In genomic region chr9:1222511-1222910, GRCh38 we compare ENCODE assay signal across 18 cellular contexts.
"Had no signal": no experiment of that assay in that cellular context is flagged by ENCODE, and none has a peak within 500 bp of the region (broad histone marks: within the 10 kb centered on the region; RNA-seq: fewer than 3 reads in every experiment).

No MANE protein-coding gene starts in this region.

- H3K27ac ChIP-seq: cardiac muscle cell, spleen had no signal

- H3K36me3 Mint-ChIP-seq: activated CD4-positive, alpha-beta memory T cell treated with anti-CD3 and anti-CD28 coated beads for 36 hours; activated naive CD8-positive, alpha-beta T cell treated with anti-CD3 and anti-CD28 coated beads, Interleukin-2, amount 10 ng/mL, durations not matched to agents 7 days and 5 days; natural killer cell; type B pancreatic cell had no signal

- H3K4me1 Mint-ChIP-seq: activated naive CD8-positive, alpha-beta T cell treated with anti-CD3 and anti-CD28 coated beads, Interleukin-2, amount 10 ng/mL, durations not matched to agents 7 days and 5 days; natural killer cell had no signal

- H3K4me3 ChIP-seq: cardiac muscle cell, spleen had no signal

- ATAC-seq: left lobe of liver, natural killer cell, right cardiac atrium had no signal

- H3K27me3 Mint-ChIP-seq: activated CD4-positive, alpha-beta memory T cell treated with anti-CD3 and anti-CD28 coated beads for 36 hours; activated naive CD8-positive, alpha-beta T cell treated with anti-CD3 and anti-CD28 coated beads, Interleukin-2, amount 10 ng/mL, durations not matched to agents 7 days and 5 days; type B pancreatic cell had no signal

- H3K27me3 ChIP-seq: cardiac muscle cell, spleen had no signal

- H3K4me3 Mint-ChIP-seq: activated CD4-positive, alpha-beta memory T cell treated with anti-CD3 and anti-CD28 coated beads for 36 hours; activated naive CD8-positive, alpha-beta T cell treated with anti-CD3 and anti-CD28 coated beads, Interleukin-2, amount 10 ng/mL, durations not matched to agents 7 days and 5 days; natural killer cell; type B pancreatic cell had no signal

- DNase-seq: activated CD4-positive, alpha-beta memory T cell treated with anti-CD3 and anti-CD28 coated beads for 36 hours; activated CD4-positive, CD25-positive, alpha-beta regulatory T cell treated with anti-CD3 and anti-CD28 coated beads, Interleukin-2, amount 50 U/mL, for 72 hours; activated gamma-delta T cell treated with Interleukin-2 at 50 U/mL for 16 hours; activated naive CD8-positive, alpha-beta T cell treated with anti-CD3 and anti-CD28 coated beads, Interleukin-2, amount 10 ng/mL, durations not matched to agents 7 days and 5 days; activated T-cell treated with anti-CD3 and anti-CD28 coated beads, Interleukin-2, amount 50 U/mL, for 48 hours; anterior cingulate cortex; mammary epithelial cell; natural killer cell; nucleus accumbens; right cardiac atrium; spleen; stimulated activated CD4-positive, alpha-beta T cell treated with anti-CD3 and anti-CD28 coated beads, Interleukin-1b, Interleukin-23, amount 100 ng/mL, for 48 hours; stimulated activated naive CD4-positive, alpha-beta T cell; substantia nigra; T-helper 9 cell had no signal

- H3K4me1 ChIP-seq: spleen had no signal

- H3K9me3 Mint-ChIP-seq: activated CD4-positive, alpha-beta memory T cell treated with anti-CD3 and anti-CD28 coated beads for 36 hours; activated naive CD8-positive, alpha-beta T cell treated with anti-CD3 and anti-CD28 coated beads, Interleukin-2, amount 10 ng/mL, durations not matched to agents 7 days and 5 days; natural killer cell; type B pancreatic cell had no signal

- H3K27ac Mint-ChIP-seq: activated CD4-positive, alpha-beta memory T cell treated with anti-CD3 and anti-CD28 coated beads for 36 hours; activated naive CD8-positive, alpha-beta T cell treated with anti-CD3 and anti-CD28 coated beads, Interleukin-2, amount 10 ng/mL, durations not matched to agents 7 days and 5 days; natural killer cell; type B pancreatic cell had no signal
